Comparison of ENCODE assay signal across 1 cellular context in the genomic region with DNA sequence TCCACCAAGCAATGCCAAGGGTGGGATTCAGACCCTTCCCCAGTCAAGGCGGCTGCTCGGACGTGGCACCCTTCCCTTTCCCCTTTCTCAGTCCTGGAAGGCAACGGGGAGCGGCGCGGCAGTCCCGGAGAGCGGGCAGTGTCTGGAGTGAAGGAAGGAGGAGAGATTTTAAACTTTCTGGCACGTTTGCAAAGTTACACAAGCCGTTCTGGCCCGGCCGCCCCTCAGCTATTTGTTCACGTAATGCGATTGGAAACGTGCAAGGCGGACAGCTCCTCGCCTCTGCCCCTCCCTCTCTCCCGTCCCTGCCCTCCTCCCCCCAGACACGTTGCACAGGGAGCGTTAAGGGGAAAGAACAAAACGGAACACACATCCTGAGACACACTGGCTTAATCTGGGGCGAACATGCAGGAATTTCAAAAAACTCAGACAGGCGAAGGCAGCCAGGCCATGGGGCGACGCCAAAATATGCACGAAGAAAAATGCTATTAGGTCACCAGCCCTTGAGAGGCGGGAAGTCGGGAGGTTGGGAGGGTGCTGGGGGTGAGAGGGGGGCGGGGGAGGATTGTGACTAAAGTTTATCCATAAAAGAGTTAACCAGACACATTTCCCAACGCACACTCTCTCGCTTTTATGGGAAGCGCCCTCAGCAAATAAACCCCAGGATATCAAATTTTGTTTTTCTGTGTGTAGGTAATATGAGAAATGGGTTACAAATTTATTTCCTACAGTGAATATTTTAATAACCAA.
TF ChIP-seq lines count a peak whose summit lies in the region.

A gene with protein sequence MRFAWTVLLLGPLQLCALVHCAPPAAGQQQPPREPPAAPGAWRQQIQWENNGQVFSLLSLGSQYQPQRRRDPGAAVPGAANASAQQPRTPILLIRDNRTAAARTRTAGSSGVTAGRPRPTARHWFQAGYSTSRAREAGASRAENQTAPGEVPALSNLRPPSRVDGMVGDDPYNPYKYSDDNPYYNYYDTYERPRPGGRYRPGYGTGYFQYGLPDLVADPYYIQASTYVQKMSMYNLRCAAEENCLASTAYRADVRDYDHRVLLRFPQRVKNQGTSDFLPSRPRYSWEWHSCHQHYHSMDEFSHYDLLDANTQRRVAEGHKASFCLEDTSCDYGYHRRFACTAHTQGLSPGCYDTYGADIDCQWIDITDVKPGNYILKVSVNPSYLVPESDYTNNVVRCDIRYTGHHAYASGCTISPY (minus strand): TSS at position 144 of the 750 bp plus-strand sequence. CDS start 274 bp downstream, outside the sequence.

TF ChIP-seq in H1, 55 proteins besides CTCF, POLR2A, EP300 and RAD21 (continued from another document):
- TF ChIP-seq MAFK (IDR thresholded peaks at IDR 0.05; ENCODE audit: low read depth, low read length) (no peak), SIN3A (conservative IDR thresholded peaks at IDR 0.05 in 1 of 2, IDR thresholded peaks at IDR 0.05 in 1 of 2; ENCODE audit: low read depth in 1 of 2, low read length in 2 of 2) (no peak), BCL11A (IDR thresholded peaks at IDR 0.05; ENCODE audit: low read depth in 2 of 2, low read length in 2 of 2) (no peak)
